In genomic region chr2:68889021-68889420, GRCh38 we compare ENCODE assay signal across 24 cellular contexts. TPM values are rescaled to one million over a fixed set of nuclear protein-coding genes. Genes with fewer than 3 reads are reported as not detected.
"Had no signal": no experiment of that assay in that cellular context is flagged by ENCODE, and none has a peak within 500 bp of the region (broad histone marks: within the 10 kb centered on the region; RNA-seq: fewer than 3 reads in every experiment).

No MANE protein-coding gene starts in this region.

- ATAC-seq: T-cell had no signal

- H3K9me3 ChIP-seq: SK-N-SH had no signal

- H3K4me2 ChIP-seq: SK-N-SH had no signal

- H3K27ac ChIP-seq: HL-60 had no signal

- DNase-seq: MV-4-11, NCI-H1048, NCI-H1105, NCI-H1417, NCI-H1436 treated with DMSO at 0.1 percent for 48 hours, NCI-H1694, NCI-H187 treated with DMSO at 0.1 percent for 48 hours, NCI-H2081, NCI-H2107, NCI-H345, NCI-H446 treated with DMSO at 0.1 percent for 48 hours, NCI-H510A treated with DMSO at 0.1 percent for 48 hours, NCI-H526, Right ventricle myocardium superior, RPMI8226, SIG-M5, SW 1271, T-cell had no signal

- H3K9ac ChIP-seq: SK-N-SH had no signal

RNA-seq across cellular contexts. Expression of gene BMP10, which starts 17.8 kb away (rescaled TPM):
- total RNA-seq: LHCN-M2, MCF 10A, Right ventricle myocardium superior, SK-MEL-5, T-cell had no signal
- polyA plus RNA-seq: IgD-negative memory B cell, SK-N-SH had no signal
